In genomic region chr19:48321372-48321621, GRCh38 we compare ENCODE assay signal across 8 cellular contexts. TPM values are rescaled to one million over a fixed set of nuclear protein-coding genes. Genes with fewer than 3 reads are reported as not detected.
DNase-seq lines count a peak whose midpoint lies in the region; ATAC-seq, FAIRE-seq and TF ChIP-seq lines count a peak whose summit lies in the region.

No MANE protein-coding gene starts in this region.

- FAIRE-seq in urothelium cell line (lab: Jason Lieb, UNC), result no peak

- H3K36me3 ChIP-seq in heart left ventricle (no peaks in the 10 kb centered on the region), psoas muscle (ENCODE audit: insufficient read depth in 1 of 2, low read depth in 1 of 2) (no peaks in the 10 kb centered on the region)

- H3K27ac Mint-ChIP-seq in activated naive CD8-positive, alpha-beta T cell treated with anti-CD3 and anti-CD28 coated beads, Interleukin-2, amount 50 U/mL, for 24 hours, result peak overlapping the region; percentile 97

- H3K9me3 ChIP-seq in heart left ventricle (no peaks in the 10 kb centered on the region), psoas muscle (no peaks in the 10 kb centered on the region)

- H3K4me3 Mint-ChIP-seq in activated naive CD8-positive, alpha-beta T cell treated with anti-CD3 and anti-CD28 coated beads, Interleukin-2, amount 50 U/mL, for 24 hours, result peak overlapping the region; percentile 87

- intact Hi-C loops in heart left ventricle (cut with DNase I) (loop anchor here in 6 of 10 donors (1.0 to 10.0 kb wide), 9 partner anchors 12 to 266 kb away; partner anchors contain the start of genes SYNGR4 (in 3 of the 6), TMEM143 (in 3 of the 6), KDELR1 (in 2 of the 6) and GRIN2D (in 1 of the 6)), psoas muscle (cut with DNase I) (loop anchor here (1.0 to 10.0 kb wide), 2 partner anchors 70 to 264 kb away; partner anchors contain the start of gene KDELR1 (in 1 of the 2))

- WGBS in heart left ventricle, 4 donors, result 1 to 2% (median 2%) methylated on average over 22 of the region's 22 CpGs
- WGBS in psoas muscle, 3 donors, result 0 to 3% (median 2%) methylated on average over 19 to 22 of the region's 22 CpGs

- H3K9me3 Mint-ChIP-seq in activated naive CD8-positive, alpha-beta T cell treated with anti-CD3 and anti-CD28 coated beads, Interleukin-2, amount 50 U/mL, for 24 hours, result no peaks in the 10 kb centered on the region

- peak; percentile 49 for ATAC-seq in HG02588 (IDR thresholded peaks at IDR 0.05; ENCODE audit: unreplicated experiment)
- ATAC-seq in activated naive CD8-positive, alpha-beta T cell treated with anti-CD3 and anti-CD28 coated beads, Interleukin-2, amount 50 U/mL, for 24 hours, result peak; percentile 58
- ATAC-seq in heart left ventricle, result peak; percentile 80 to 87 (median 82)
- ATAC-seq in psoas muscle, result peak; percentile 84 to 89 (median 86)

- H3K27me3 ChIP-seq in heart left ventricle, result no peaks in the 10 kb centered on the region
- no peaks in the 10 kb centered on the region for H3K27me3 ChIP-seq in psoas muscle (ENCODE audit: insufficient read depth in 3 of 3, low read length in 2 of 3)

- DNase-seq in EH (ENCODE audit: low read depth), result peak; percentile 93
- DNase-seq in NCI-H1417 (lab: John Stamatoyannopoulos, UW), result peak; percentile 92 to 97 (median 97)
- peak; percentile 82 to 93 for DNase-seq in SW 1271 (lab: John Stamatoyannopoulos, UW)
- peak; percentile 98 for DNase-seq in activated naive CD8-positive, alpha-beta T cell treated with anti-CD3 and anti-CD28 coated beads, Interleukin-2, amount 50 U/mL, for 24 hours
- DNase-seq in heart left ventricle, result peak; percentile 96 to 99 (median 98)
- peak; percentile 96 to 97 for DNase-seq in psoas muscle
- DNase-seq in urothelium cell line (ENCODE audit: low spot score), result peak; percentile 97

- peak overlapping the region; percentile 79 to 100 (median 98) for H3K27ac ChIP-seq in heart left ventricle
- peak overlapping the region; percentile 93 for H3K27ac ChIP-seq in psoas muscle

- H3K4me1 ChIP-seq in heart left ventricle, result peaks cover 0 to 54% (median 28%) of the 10 kb centered on the region in 12 donors
- peaks cover 14% of the 10 kb centered on the region for H3K4me1 ChIP-seq in psoas muscle

- peaks cover 6% of the 10 kb centered on the region for H3K36me3 Mint-ChIP-seq in activated naive CD8-positive, alpha-beta T cell treated with anti-CD3 and anti-CD28 coated beads, Interleukin-2, amount 50 U/mL, for 24 hours (ENCODE audit: low read depth)

- H3K27me3 Mint-ChIP-seq in activated naive CD8-positive, alpha-beta T cell treated with anti-CD3 and anti-CD28 coated beads, Interleukin-2, amount 50 U/mL, for 24 hours, result no peaks in the 10 kb centered on the region

- H3K4me3 ChIP-seq in heart left ventricle (peak overlapping the region; percentile 30 to 77 (median 60)), psoas muscle (peak overlapping the region; percentile 70)

- TF ChIP-seq POLR2A in heart left ventricle (IDR thresholded peaks at IDR 0.05), result no peak

- TF ChIP-seq CTCF in heart left ventricle (IDR thresholded peaks at IDR 0.05) (no peak), psoas muscle (IDR thresholded peaks at IDR 0.05) (no peak)

- peaks cover 56% of the 10 kb centered on the region for H3K4me1 Mint-ChIP-seq in activated naive CD8-positive, alpha-beta T cell treated with anti-CD3 and anti-CD28 coated beads, Interleukin-2, amount 50 U/mL, for 24 hours

RNA-seq across cellular contexts. Expression of gene EMP3, which starts 4.1 kb away (rescaled TPM):
- total RNA-seq in heart left ventricle, result 100 to 1,000 TPM in 1 of 9 donors, 10 to 100 TPM in 8; 17.7 to 105 (median 57.8) TPM
- 10 to 100 TPM; 60.5 to 91.9 TPM for polyA plus RNA-seq in heart left ventricle
- total RNA-seq in psoas muscle, result 10 to 100 TPM in 3 of 4 donors, 1 to 10 TPM in 1; 8.9 to 15.2 (median 14.1) TPM
- polyA plus RNA-seq in psoas muscle, result 10 to 100 TPM in 2 of 3 donors, 1 to 10 TPM in 1; 8.9 to 13.7 (median 13.6) TPM

RNA-seq across cellular contexts. Expression of gene TMEM143, which starts 42.4 kb away (rescaled TPM):
- total RNA-seq in heart left ventricle (10 to 100 TPM; 28.3 to 96.1 (median 66.2) TPM), psoas muscle (10 to 100 TPM; 52.0 to 65.1 (median 57.7) TPM)
- polyA plus RNA-seq in heart left ventricle (10 to 100 TPM; 12.9 to 41.0 TPM), psoas muscle (10 to 100 TPM; 17.1 to 41.9 (median 41.5) TPM)

RNA-seq across cellular contexts. Expression of gene SYNGR4, which starts 42.9 kb away (rescaled TPM):
- total RNA-seq in heart left ventricle (not detected), psoas muscle (not detected)
- polyA plus RNA-seq in heart left ventricle (not detected), psoas muscle (under 1 TPM in 1 of 3 donors, not detected in 2; 0.04 TPM)

RNA-seq across cellular contexts. Expression of gene ZNF114, which starts 51.4 kb away (rescaled TPM):
- total RNA-seq in heart left ventricle (1 to 10 TPM in 1 of 9 donors, under 1 TPM in 6, not detected in 2; 0.16 to 1.5 (median 0.32) TPM), psoas muscle (under 1 TPM in 1 of 4 donors, not detected in 3; 0.20 TPM)
- polyA plus RNA-seq in heart left ventricle (1 to 10 TPM in 1 of 2 donors, under 1 TPM in 1; 0.19 to 1.0 TPM), psoas muscle (under 1 TPM; 0.04 to 0.13 (median 0.05) TPM)

Comparison
In these comparisons a context has a peak if more than half of its experiments do, and no peak if none do; other contexts are left out.
1. Peak in every context shown above with its lines: DNase-seq, ATAC-seq, H3K4me3 ChIP-seq and H3K27ac ChIP-seq.